Comparison of ENCODE assay signal across 36 cellular contexts in the genomic region with DNA sequence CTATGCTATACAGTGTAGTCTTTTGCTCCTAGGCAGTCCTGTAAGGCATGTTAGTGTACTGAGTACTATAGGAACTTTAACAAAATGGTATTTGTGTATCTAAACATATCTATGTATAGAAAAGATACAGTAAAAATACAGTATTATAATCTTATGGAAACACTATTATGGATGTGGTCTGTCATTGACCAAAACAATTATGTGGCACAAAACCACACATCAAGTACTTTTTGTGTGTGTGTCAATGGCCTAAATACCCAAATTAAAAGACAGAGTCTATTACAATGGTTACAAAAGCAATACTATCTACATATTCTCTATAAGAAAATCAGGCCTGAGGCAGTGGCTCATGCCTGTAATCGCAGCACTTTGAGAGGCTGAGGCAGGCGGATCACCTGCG.
"Had no signal": no experiment of that assay in that cellular context is flagged by ENCODE, and none has a peak within 500 bp of the region (broad histone marks: within the 10 kb centered on the region; RNA-seq: fewer than 3 reads in every experiment).

No MANE protein-coding gene starts in this region.

- H3K4me3 ChIP-seq: MG63 had no signal

- H3K36me3 ChIP-seq: MG63 had no signal

- H3K27me3 ChIP-seq: MG63 had no signal

- H3K9me3 ChIP-seq: MG63 had no signal

- DNase-seq: Karpas-422, Kasumi-1, MG63, MM.1S, MV-4-11, NCI-H1048, NCI-H1092, NCI-H1092 treated with DMSO at 0.1 percent for 48 hours, NCI-H1105, NCI-H1105 treated with DMSO at 0.1 percent for 48 hours, NCI-H1417, NCI-H1417 treated with DMSO at 0.1 percent for 48 hours, NCI-H1436, NCI-H1436 treated with DMSO at 0.1 percent for 48 hours, NCI-H146, NCI-H1694, NCI-H1694 treated with DMSO at 0.1 percent for 48 hours, NCI-H187, NCI-H187 treated with DMSO at 0.1 percent for 48 hours, NCI-H1930, NCI-H2029, NCI-H2029 treated with DMSO at 0.1 percent for 48 hours, NCI-H2081, NCI-H2081 treated with DMSO at 0.1 percent for 48 hours, NCI-H2107, NCI-H2171, NCI-H2171 treated with DMSO at 0.1 percent for 48 hours, NCI-H2227 treated with DMSO at 0.1 percent for 48 hours, NCI-H226, NCI-H345, NCI-H446, NCI-H446 treated with DMSO at 0.1 percent for 48 hours, NCI-H510A, NCI-H510A treated with DMSO at 0.1 percent for 48 hours, NCI-H524, NCI-H524 treated with DMSO at 0.1 percent for 48 hours had no signal
